13 cellular contexts compared by ENCODE assay signal in genomic region chr19:18496980-18497256, GRCh38. TPM values are rescaled to one million over a fixed set of nuclear protein-coding genes. Genes with fewer than 3 reads are reported as not detected.
DNase-seq lines count a peak whose midpoint lies in the region; ATAC-seq, FAIRE-seq and TF ChIP-seq lines count a peak whose summit lies in the region.
"Had no signal": no experiment of that assay in that cellular context is flagged by ENCODE, and none has a peak within 500 bp of the region (broad histone marks: within the 10 kb centered on the region; RNA-seq: fewer than 3 reads in every experiment).

No MANE protein-coding gene starts in this region.

- intact Hi-C loops in CD4-positive, alpha-beta memory T cell (cut with micrococcal nuclease), result no loop called here

- H3K27me3 ChIP-seq in CD4-positive, alpha-beta memory T cell (ENCODE audit: insufficient read depth, low read length), result no peaks in the 10 kb centered on the region
- no peaks in the 10 kb centered on the region for H3K27me3 ChIP-seq in keratinocyte (ENCODE audit: control insufficient read depth, extremely low read depth, insufficient read depth, low read length)
- H3K27me3 ChIP-seq: sigmoid colon had no signal

- no peaks in the 10 kb centered on the region for H3K9me3 ChIP-seq in A549
- no peaks in the 10 kb centered on the region for H3K9me3 ChIP-seq in CD4-positive, alpha-beta memory T cell (ENCODE audit: control insufficient read depth in 1 of 2, low read length in 2 of 2)
- no peaks in the 10 kb centered on the region for H3K9me3 ChIP-seq in keratinocyte (ENCODE audit: control insufficient read depth, low read depth, low read length)
- H3K9me3 ChIP-seq: sigmoid colon had no signal

- peak overlapping the region; percentile 36 for H3K9ac ChIP-seq in keratinocyte (ENCODE audit: control insufficient read depth, extremely low read depth, insufficient read depth, low read length)

- peak overlapping the region; percentile 12; the same call in 1 of the 3 replicates for H3K4me2 ChIP-seq in A549
- H3K4me2 ChIP-seq in keratinocyte (ENCODE audit: control insufficient read depth, extremely low read depth, insufficient read depth, low read depth, low read length), result peak overlapping the region; percentile 69

- no peak for TF ChIP-seq POLR2A in A549 (IDR thresholded peaks at IDR 0.05; ENCODE audit: low read length)

- H3K36me3 Mint-ChIP-seq in CD4-positive, alpha-beta memory T cell, result peaks cover 0 to 6% of the 10 kb centered on the region in 2 donors
- H3K36me3 Mint-ChIP-seq in WTC11, result no peaks in the 10 kb centered on the region

- H3K4me3 ChIP-seq in A549 (no peak overlapping the region), keratinocyte (ENCODE audit: control insufficient read depth in 2 of 3, extremely low read depth in 1 of 3, insufficient read depth in 2 of 3, low read depth in 1 of 3, low read length in 3 of 3) (peak overlapping the region in 1 of 3 experiments; percentile 10)
- no peak overlapping the region for H3K4me3 ChIP-seq in CD4-positive, alpha-beta memory T cell (ENCODE audit: low read length in 2 of 2)
- H3K4me3 ChIP-seq: sigmoid colon had no signal

- H3K4me3 Mint-ChIP-seq in CD4-positive, alpha-beta memory T cell, result peak overlapping the region in 7 of 8 donors; percentile 58 to 86 (median 81)
- no peak overlapping the region for H3K4me3 Mint-ChIP-seq in WTC11

- no peak overlapping the region for H2AFZ ChIP-seq in keratinocyte (ENCODE audit: control insufficient read depth, low read length)

- POLR2A ChIA-PET in A549 (lab: Yijun Ruan, JAX), result no interaction called here
- POLR2A ChIA-PET in CD4-positive, alpha-beta memory T cell (lab: Charles Lee; ENCODE audit: partially characterized antibody), result interaction anchor here (0.7 to 6.8 kb wide), 18 partner anchors 9 to 335 kb away, joined by 3 to 61 read pairs (median 8); partner anchors contain the start of genes ELL, KXD1, REX1BD and UBA52
- POLR2A ChIA-PET in WTC11 (lab: Charles Lee), result interaction anchor here (1.1 kb wide), 1 partner anchor 8 kb away, joined by 3 read pairs; no protein-coding TSS in a partner anchor

- no peaks in the 10 kb centered on the region for H3K36me3 ChIP-seq in CD4-positive, alpha-beta memory T cell (ENCODE audit: insufficient read depth, low read length)
- peaks cover 1 to 13% of the 10 kb centered on the region in 2 experiments for H3K36me3 ChIP-seq in keratinocyte (ENCODE audit: control insufficient read depth in 2 of 2, extremely low read depth in 1 of 2, insufficient read depth in 2 of 2, low read length in 2 of 2)
- H3K36me3 ChIP-seq: sigmoid colon had no signal

- H3K27me3 Mint-ChIP-seq in CD4-positive, alpha-beta memory T cell, result no peaks in the 10 kb centered on the region
- no peaks in the 10 kb centered on the region for H3K27me3 Mint-ChIP-seq in WTC11 (ENCODE audit: low read depth)

- H3K79me2 ChIP-seq in keratinocyte (ENCODE audit: control insufficient read depth, insufficient read depth, low read length), result peaks cover 85% of the 10 kb centered on the region

- WGBS in A549 (ENCODE audit: missing lambda C conversion rate), result 74% methylated on average over 4 of the region's 4 CpGs

- TF ChIP-seq EP300 in A549 (IDR thresholded peaks at IDR 0.05), result no peak

- no peaks in the 10 kb centered on the region for H3K9me3 Mint-ChIP-seq in CD4-positive, alpha-beta memory T cell
- H3K9me3 Mint-ChIP-seq in WTC11, result no peaks in the 10 kb centered on the region

- ATAC-seq in A549, result no peak
- ATAC-seq in WTC11, result no peak
- ATAC-seq: left ventricle myocardium superior had no signal

- DNase-seq in A549 (ENCODE audit: low read depth in 1 of 2, low spot score in 1 of 2), result no peak
- DNase-seq in CD4-positive, alpha-beta memory T cell, result no peak
- DNase-seq in WTC11 (ENCODE audit: low spot score), result no peak
- no peak for DNase-seq in keratinocyte (ENCODE audit: low read depth, low spot score)
- DNase-seq in OCI-M1 (lab: John Stamatoyannopoulos, UW), result no peak
- DNase-seq in SW 1271 (lab: John Stamatoyannopoulos, UW), result no peak
- no peak for DNase-seq in superior temporal gyrus (ENCODE audit: extremely low spot score)
- no peak for DNase-seq in HuH-7 (ENCODE audit: low spot score)
- DNase-seq: hippocampal formation, sigmoid colon had no signal

- peaks cover 62 to 98% (median 83%) of the 10 kb centered on the region in 4 donors for H3K4me1 Mint-ChIP-seq in CD4-positive, alpha-beta memory T cell
- H3K4me1 Mint-ChIP-seq in WTC11, result peaks cover 15% of the 10 kb centered on the region

- H3K4me1 ChIP-seq in A549, result peaks cover 12% of the 10 kb centered on the region
- H3K4me1 ChIP-seq in CD4-positive, alpha-beta memory T cell (ENCODE audit: insufficient read depth, low read length), result peaks cover 100% of the 10 kb centered on the region
- peaks cover 30% of the 10 kb centered on the region for H3K4me1 ChIP-seq in keratinocyte (ENCODE audit: control insufficient read depth, extremely low read depth, insufficient read depth, low read length)

- dilution Hi-C loops in keratinocyte (cut with MboI; ENCODE audit: extremely low pct_ligation_motif_present, low sequenced_read_pairs), result no loop called here

- H4K20me1 ChIP-seq in keratinocyte (ENCODE audit: control insufficient read depth, extremely low read depth, insufficient read depth, low read length), result peaks cover 36% of the 10 kb centered on the region

- FAIRE-seq in A549 (lab: Jason Lieb, UNC), result no peak
- FAIRE-seq in keratinocyte (lab: Jason Lieb, UNC), result peak; percentile 36
- FAIRE-seq: colon, H54 had no signal

- H3K27ac ChIP-seq in A549 (no peak overlapping the region), keratinocyte (ENCODE audit: control insufficient read depth, insufficient read depth, low read length) (peak overlapping the region; percentile 77)
- peak overlapping the region; percentile 90 for H3K27ac ChIP-seq in CD4-positive, alpha-beta memory T cell (ENCODE audit: low read depth, low read length)
- H3K27ac ChIP-seq: sigmoid colon had no signal

- CTCF ChIA-PET in A549 (lab: Yijun Ruan, JAX) (interaction anchor here (1.0 to 1.1 kb wide), 2 partner anchors 45 to 86 kb away, joined by 3 read pairs; no protein-coding TSS in a partner anchor), WTC11 (lab: Charles Lee) (interaction anchor here (0.5 to 4.5 kb wide), 9 partner anchors 8 to 133 kb away, joined by 3 to 26 read pairs (median 4); partner anchors contain the start of gene FKBP8)
- CTCF ChIA-PET in CD4-positive, alpha-beta memory T cell (lab: Charles Lee; ENCODE audit: partially characterized antibody), result interaction anchor here (1.1 to 14.1 kb wide), 11 partner anchors 8 to 350 kb away, joined by 3 to 131 read pairs (median 5); partner anchors contain the start of genes ELL, FKBP8 and REX1BD

- H3K9me1 ChIP-seq in keratinocyte (ENCODE audit: control insufficient read depth, extremely low read depth, insufficient read depth, low read length), result peaks cover 12% of the 10 kb centered on the region

- TF ChIP-seq CTCF in A549 (IDR thresholded peaks at IDR 0.05) (no peak), WTC11 (IDR thresholded peaks at IDR 0.05) (no peak), keratinocyte (optimal IDR thresholded peaks at IDR 0.05 in 1 of 3, IDR thresholded peaks at IDR 0.05 in 1 of 3, conservative IDR thresholded peaks at IDR 0.05 in 1 of 3; ENCODE audit: extremely low read depth in 1 of 3, insufficient read depth in 2 of 3, low read length in 3 of 3) (no peak)

- TF ChIP-seq RAD21 in A549 (conservative IDR thresholded peaks at IDR 0.05 in 1 of 2, IDR thresholded peaks at IDR 0.05 in 1 of 2), result no peak

- peak overlapping the region; percentile 69 to 98 (median 97) for H3K27ac Mint-ChIP-seq in CD4-positive, alpha-beta memory T cell
- H3K27ac Mint-ChIP-seq in WTC11, result peak overlapping the region; percentile 32; the same call in 1 of the 2 replicates

RNA-seq across cellular contexts. Expression of gene ELL, which starts 25.0 kb away (rescaled TPM):
- polyA plus RNA-seq in A549 (2011; rRNA removed) (1.1 and 1.6 TPM in 2 replicates), A549 (2017; fragmentation: RNase III; extraction: RNeasy Plus Mini Kit Qiagen cat#74134 plus additional on column Dnase treatment) (3.6 to 3.8 TPM (median 3.7 TPM) in 3 replicates), keratinocyte (4.4 to 8.3 TPM (median 6.8 TPM) in 3 replicates)
- 4.1 and 5.9 TPM in 2 replicates for polyA plus RNA-seq in A549 (2012; cell fraction: cytosol; rRNA removed)
- polyA plus RNA-seq in A549 (2012; cell fraction: nucleus; rRNA removed), result 10.6 and 18.2 TPM in 2 replicates
- polyA minus RNA-seq in A549 (2011; rRNA and poly(A)+ RNA removed), result 2.4 and 3.6 TPM in 2 replicates
- 10 to 100 TPM; 34.9 to 35.9 TPM for total RNA-seq in CD4-positive, alpha-beta memory T cell
- polyA plus RNA-seq in CD4-positive, alpha-beta memory T cell, result 10 to 100 TPM in 1 of 2 donors, 1 to 10 TPM in 1; 6.5 to 16.7 TPM
- 11.6 to 17.3 TPM (median 13.1 TPM) in 3 replicates for total RNA-seq in WTC11 (2021)
- 8.1 TPM for polyA plus RNA-seq in keratinocyte (2011; ENCODE audit: low read depth)
- polyA plus RNA-seq in keratinocyte (2011; cell fraction: cytosol; rRNA removed), result 2.9 and 7.0 TPM in 2 replicates
- polyA plus RNA-seq in keratinocyte (2011; cell fraction: nucleus; rRNA removed), result 12.9 and 16.9 TPM in 2 replicates
- polyA plus RNA-seq in keratinocyte (2012; ENCODE audit: low replicate concordance), result 10.4 and 11.5 TPM in 2 replicates
- polyA minus RNA-seq in keratinocyte, result 6.4 to 31.5 TPM (median 7.2 TPM) in 3 replicates
- 16.9 TPM for polyA minus RNA-seq in keratinocyte (2011; cell fraction: cytosol; rRNA and poly(A)+ RNA removed)
- 18.4 and 19.1 TPM in 2 replicates for polyA minus RNA-seq in keratinocyte (2011; cell fraction: nucleus; rRNA and poly(A)+ RNA removed)

RNA-seq across cellular contexts. Expression of gene FKBP8, which starts 46.5 kb away (rescaled TPM):
- polyA plus RNA-seq in A549 (2011; rRNA removed) (53.3 and 56.1 TPM in 2 replicates), A549 (2017; fragmentation: RNase III; extraction: RNeasy Plus Mini Kit Qiagen cat#74134 plus additional on column Dnase treatment) (97.0 to 124 TPM (median 123 TPM) in 3 replicates), keratinocyte (115 to 222 TPM (median 150 TPM) in 3 replicates)
- 146 and 183 TPM in 2 replicates for polyA plus RNA-seq in A549 (2012; cell fraction: cytosol; rRNA removed)
- 128 and 154 TPM in 2 replicates for polyA plus RNA-seq in A549 (2012; cell fraction: nucleus; rRNA removed)
- polyA minus RNA-seq in A549 (2011; rRNA and poly(A)+ RNA removed), result 28.0 and 45.2 TPM in 2 replicates
- 100 to 1,000 TPM; 231 to 249 TPM for total RNA-seq in CD4-positive, alpha-beta memory T cell
- 100 to 1,000 TPM in 1 of 2 donors, 10 to 100 TPM in 1; 82.4 to 130 TPM for polyA plus RNA-seq in CD4-positive, alpha-beta memory T cell
- total RNA-seq in WTC11 (2021), result 345 to 423 TPM (median 410 TPM) in 3 replicates
- 127 TPM for polyA plus RNA-seq in keratinocyte (2011; ENCODE audit: low read depth)
- 120 and 306 TPM in 2 replicates for polyA plus RNA-seq in keratinocyte (2011; cell fraction: cytosol; rRNA removed)
- 105 and 149 TPM in 2 replicates for polyA plus RNA-seq in keratinocyte (2011; cell fraction: nucleus; rRNA removed)
- 186 and 236 TPM in 2 replicates for polyA plus RNA-seq in keratinocyte (2012; ENCODE audit: low replicate concordance)
- 83.9 to 177 TPM (median 171 TPM) in 3 replicates for polyA minus RNA-seq in keratinocyte
- polyA minus RNA-seq in keratinocyte (2011; cell fraction: cytosol; rRNA and poly(A)+ RNA removed), result 500 TPM
- 70.7 and 90.7 TPM in 2 replicates for polyA minus RNA-seq in keratinocyte (2011; cell fraction: nucleus; rRNA and poly(A)+ RNA removed)

RNA-seq across cellular contexts. Expression of gene ISYNA1, which starts 59.0 kb away (rescaled TPM):
- polyA plus RNA-seq in A549 (2011; rRNA removed), result 17.6 and 18.0 TPM in 2 replicates
- polyA plus RNA-seq in A549 (2012; cell fraction: cytosol; rRNA removed), result 43.0 and 56.5 TPM in 2 replicates
- polyA plus RNA-seq in A549 (2012; cell fraction: nucleus; rRNA removed), result 199 and 307 TPM in 2 replicates
- 48.5 to 71.0 TPM (median 60.7 TPM) in 3 replicates for polyA plus RNA-seq in A549 (2017; fragmentation: RNase III; extraction: RNeasy Plus Mini Kit Qiagen cat#74134 plus additional on column Dnase treatment)
- polyA minus RNA-seq in A549 (2011; rRNA and poly(A)+ RNA removed), result 17.4 and 29.8 TPM in 2 replicates
- 10 to 100 TPM; 37.1 to 43.2 TPM for total RNA-seq in CD4-positive, alpha-beta memory T cell
- 10 to 100 TPM; 27.5 to 36.3 TPM for polyA plus RNA-seq in CD4-positive, alpha-beta memory T cell
- 236 to 310 TPM (median 307 TPM) in 3 replicates for total RNA-seq in WTC11 (2021)
- 3.5 to 8.3 TPM (median 7.0 TPM) in 3 replicates for polyA plus RNA-seq in keratinocyte
- polyA plus RNA-seq in keratinocyte (2011; ENCODE audit: low read depth), result 0.60 TPM
- polyA plus RNA-seq in keratinocyte (2011; cell fraction: cytosol; rRNA removed), result 3.1 and 7.3 TPM in 2 replicates
- 17.4 and 28.2 TPM in 2 replicates for polyA plus RNA-seq in keratinocyte (2011; cell fraction: nucleus; rRNA removed)
- polyA plus RNA-seq in keratinocyte (2012; ENCODE audit: low replicate concordance), result 7.7 and 10.7 TPM in 2 replicates
- 3.3 to 6.8 TPM (median 5.9 TPM) in 3 replicates for polyA minus RNA-seq in keratinocyte
- polyA minus RNA-seq in keratinocyte (2011; cell fraction: cytosol; rRNA and poly(A)+ RNA removed), result 15.5 TPM
- 6.5 and 8.8 TPM in 2 replicates for polyA minus RNA-seq in keratinocyte (2011; cell fraction: nucleus; rRNA and poly(A)+ RNA removed)

Comparison
In these comparisons a context has a peak if more than half of its experiments do, and no peak if none do; other contexts are left out.
1. H3K27ac ChIP-seq: peak in CD4-positive, alpha-beta memory T cell (single experiment) and keratinocyte (single experiment); none in A549 (0 of 2).